In genomic region chr10:112721080-112721698, GRCh38 we compare ENCODE assay signal across 8 cellular contexts.
DNase-seq lines count a peak whose midpoint lies in the region; ATAC-seq and TF ChIP-seq lines count a peak whose summit lies in the region.

No MANE protein-coding gene starts in this region.

- no CpG with 5 or more reads among the region's 5 CpGs for WGBS in IMR-90 (ENCODE audit: extremely low coverage in 2 of 2, insufficient read length in 1 of 2), 2 experiments
- WGBS in iPS DF 6.9 (ENCODE audit: insufficient coverage, insufficient read length), result no CpG with 5 or more reads among the region's 5 CpGs
- WGBS in transverse colon (ENCODE audit: low coverage in 1 of 2), 2 donors, result 50 to 54% methylated on average over 5 of the region's 5 CpGs

- 0 out of 2 replicates have a peak, but pooled peaks cover 7% of the 10 kb centered on the region for H3K9me1 ChIP-seq in IMR-90 (ENCODE audit: insufficient read depth, low read length)

- peak; percentile 59 for TF ChIP-seq RAD21 in IMR-90 (IDR thresholded peaks at IDR 0.05; ENCODE audit: low read length)

- no peak overlapping the region for H2BK120ac ChIP-seq in IMR-90 (ENCODE audit: low read depth, low read length)

- H3K56ac ChIP-seq in IMR-90 (ENCODE audit: extremely low read depth, insufficient read depth, low read length), result no peak overlapping the region

- POLR2A ChIA-PET in IMR-90 (lab: Charles Lee; ENCODE audit: unreplicated experiment), result no interaction called here

- CTCF ChIA-PET in IMR-90 (lab: Yijun Ruan, JAX), result interaction anchor here (0.7 to 2.2 kb wide), 6 partner anchors 8 to 405 kb away, joined by 3 to 7 read pairs (median 6); no protein-coding TSS in a partner anchor

- H3K14ac ChIP-seq in IMR-90 (replicated peaks; ENCODE audit: low read depth, low read length), result no peak overlapping the region

- ATAC-seq in GM18868 (IDR thresholded peaks at IDR 0.05; ENCODE audit: unreplicated experiment) (peak; percentile 79), IMR-90 (ENCODE audit: low read depth) (peak; percentile 65; the same call in 1 of the 2 replicates), HG02759 (IDR thresholded peaks at IDR 0.05; ENCODE audit: unreplicated experiment) (no peak)

- no peak overlapping the region for H4K91ac ChIP-seq in IMR-90 (ENCODE audit: insufficient read depth, low read depth, low read length)

- H3K9ac ChIP-seq in IMR-90 (ENCODE audit: low read depth, low read length), result no peak overlapping the region

- no peak overlapping the region for H3K4me2 ChIP-seq in IMR-90 (ENCODE audit: low read depth, low read length)

- H2AK9ac ChIP-seq in IMR-90 (replicated peaks; ENCODE audit: low read depth, low read length, poor library complexity), result no peak overlapping the region

- H4K20me1 ChIP-seq in IMR-90 (ENCODE audit: insufficient read depth, low read length), result no peaks in the 10 kb centered on the region

- intact Hi-C loops in IMR-90 (cut with micrococcal nuclease) (loop anchor here (1.0 to 2.0 kb wide), 3 partner anchors 231 to 664 kb away; no protein-coding TSS in a partner anchor), ascending aorta (cut with DNase I) (loop anchor here (1.0 to 2.0 kb wide), 2 partner anchors 405 to 664 kb away; no protein-coding TSS in a partner anchor), transverse colon (cut with DNase I; ENCODE audit: low total_unique reads) (loop anchor here (5.0 kb wide), 1 partner anchor 406 kb away; no protein-coding TSS in a partner anchor)

- no peak overlapping the region for H2BK20ac ChIP-seq in IMR-90 (ENCODE audit: low read depth, low read length)

- in situ Hi-C loops in IMR-90 (cut with MboI; ENCODE audit: low sequenced_read_pairs), result loop anchor here (25.0 kb wide), 1 partner anchor 666 kb away; no protein-coding TSS in a partner anchor
- in situ Hi-C loops in transverse colon (cut with MboI; ENCODE audit: low pct_ligation_motif_present in 1 of 4, low pct_unique_long_range_greater_than_20kb in 1 of 4, low sequenced_read_pairs in 3 of 4), result loop anchor here in 1 of 4 donors (25.0 kb wide), 1 partner anchor 666 kb away; no protein-coding TSS in a partner anchor

- no peak overlapping the region for H2AK5ac ChIP-seq in IMR-90 (ENCODE audit: low read depth, low read length)

- TF ChIP-seq POLR2A in IMR-90 (IDR thresholded peaks at IDR 0.05; ENCODE audit: low read depth, low read length), result no peak
- TF ChIP-seq POLR2A in transverse colon (IDR thresholded peaks at IDR 0.05), result no peak

- no peak overlapping the region for H2AFZ ChIP-seq in IMR-90 (replicated peaks; ENCODE audit: low read length, poor library complexity)

- H3K4ac ChIP-seq in IMR-90 (ENCODE audit: low read depth, low read length), result no peak overlapping the region

- peaks cover 6% of the 10 kb centered on the region for H3K4me1 ChIP-seq in IMR-90 (ENCODE audit: control insufficient read depth, insufficient read depth, low read length)
- H3K4me1 ChIP-seq in ascending aorta, result peaks cover 0 to 3% of the 10 kb centered on the region in 2 donors
- H3K4me1 ChIP-seq in iPS DF 6.9 (ENCODE audit: control insufficient read depth, insufficient read depth, low read length), result peaks cover 3% of the 10 kb centered on the region; the same call in 1 of the 2 replicates
- peaks cover 0 to 10% (median 5%) of the 10 kb centered on the region in 4 donors for H3K4me1 ChIP-seq in transverse colon

- no peak overlapping the region for H3K23ac ChIP-seq in IMR-90 (ENCODE audit: low read depth, low read length)

- no peaks in the 10 kb centered on the region for H3K9me3 ChIP-seq in IMR-90 (ENCODE audit: control insufficient read depth, insufficient read depth, low read length)
- no peaks in the 10 kb centered on the region for H3K9me3 ChIP-seq in ascending aorta
- H3K9me3 ChIP-seq in iPS DF 6.9 (ENCODE audit: control insufficient read depth, insufficient read depth, low read length), result no peaks in the 10 kb centered on the region
- no peaks in the 10 kb centered on the region for H3K9me3 ChIP-seq in transverse colon

- H2BK5ac ChIP-seq in IMR-90 (ENCODE audit: low read depth, low read length, poor library complexity, severe bottlenecking), result no peak overlapping the region

- H3K36me3 ChIP-seq in IMR-90 (ENCODE audit: control insufficient read depth, insufficient read depth, low read length), result no peaks in the 10 kb centered on the region
- no peaks in the 10 kb centered on the region for H3K36me3 ChIP-seq in ascending aorta
- H3K36me3 ChIP-seq in iPS DF 6.9 (ENCODE audit: control insufficient read depth, insufficient read depth, low read length), result no peaks in the 10 kb centered on the region
- no peaks in the 10 kb centered on the region for H3K36me3 ChIP-seq in transverse colon

- H3K79me1 ChIP-seq in IMR-90 (ENCODE audit: low read depth in 1 of 2, low read length in 2 of 2), result no peaks in the 10 kb centered on the region

- BruUV-seq in IMR-90 (replicated peaks; lab: Mats Ljungman, UMichigan), result no TSS peak

- TF ChIP-seq EP300 in transverse colon (IDR thresholded peaks at IDR 0.05; ENCODE audit: low read depth), result no peak

- DNase-seq in AG10803 (ENCODE audit: low read depth), result peak; percentile 58
- DNase-seq in IMR-90, result peak; percentile 53
- DNase-seq in ascending aorta (ENCODE audit: low spot score in 2 of 2), result no peak
- DNase-seq in iPS DF 6.9 (ENCODE audit: low read depth, low spot score), result peak; percentile 29
- DNase-seq in transverse colon, result no peak
- no peak for DNase-seq in middle frontal gyrus (ENCODE audit: extremely low spot score, low spot score)

- no peaks in the 10 kb centered on the region for H3K27me3 ChIP-seq in IMR-90 (ENCODE audit: control insufficient read depth, insufficient read depth, low read length)
- H3K27me3 ChIP-seq in ascending aorta, result no peaks in the 10 kb centered on the region
- H3K27me3 ChIP-seq in iPS DF 6.9 (ENCODE audit: control insufficient read depth, insufficient read depth, low read length), result no peaks in the 10 kb centered on the region
- no peaks in the 10 kb centered on the region for H3K27me3 ChIP-seq in transverse colon

- TF ChIP-seq CTCF in AG10803 (conservative IDR thresholded peaks at IDR 0.05; ENCODE audit: low read length), result peak; percentile 84
- TF ChIP-seq CTCF in IMR-90 (conservative IDR thresholded peaks at IDR 0.05; ENCODE audit: low read depth, low read length), result peak; percentile 55
- TF ChIP-seq CTCF in ascending aorta (IDR thresholded peaks at IDR 0.05), result peak; percentile 53 to 59 (median 54)
- peak; percentile 60 to 74 (median 68) for TF ChIP-seq CTCF in transverse colon (IDR thresholded peaks at IDR 0.05)

- dilution Hi-C loops in IMR-90 (cut with HindIII; ENCODE audit: low sequenced_read_pairs, unreplicated experiment), result no loop called here

- no peak overlapping the region for H3K18ac ChIP-seq in IMR-90 (ENCODE audit: low read depth, low read length)

- no peak overlapping the region for H4K5ac ChIP-seq in IMR-90 (ENCODE audit: low read depth, low read length)

- H3K27ac ChIP-seq in IMR-90 (ENCODE audit: insufficient read depth, low read length) (no peak overlapping the region), ascending aorta (no peak overlapping the region), iPS DF 6.9 (ENCODE audit: low read length) (no peak overlapping the region), transverse colon (no peak overlapping the region)

- no peak overlapping the region for H2BK15ac ChIP-seq in IMR-90 (ENCODE audit: low read depth, low read length)

- H3K4me3 ChIP-seq in AG10803 (ENCODE audit: low read length) (no peak overlapping the region), IMR-90 (ENCODE audit: insufficient read depth, low read depth, low read length) (no peak overlapping the region), ascending aorta (no peak overlapping the region), iPS DF 6.9 (ENCODE audit: low read length) (no peak overlapping the region), transverse colon (no peak overlapping the region)

- H4K8ac ChIP-seq in IMR-90 (ENCODE audit: low read depth in 2 of 2, low read length in 2 of 2), result no peak overlapping the region

TF ChIP-seq in IMR-90, 13 proteins besides CTCF, POLR2A, EP300 and RAD21:
- TF ChIP-seq BHLHE40 (IDR thresholded peaks at IDR 0.05; ENCODE audit: low read depth, low read length) (no peak), RFX5 (IDR thresholded peaks at IDR 0.05; ENCODE audit: low read depth, low read length) (no peak), USF2 (IDR thresholded peaks at IDR 0.05; ENCODE audit: low read depth, low read length) (no peak), SMC3 (IDR thresholded peaks at IDR 0.05; ENCODE audit: low read depth, low read length) (peak; percentile 58)
- TF ChIP-seq, protein P1, sequence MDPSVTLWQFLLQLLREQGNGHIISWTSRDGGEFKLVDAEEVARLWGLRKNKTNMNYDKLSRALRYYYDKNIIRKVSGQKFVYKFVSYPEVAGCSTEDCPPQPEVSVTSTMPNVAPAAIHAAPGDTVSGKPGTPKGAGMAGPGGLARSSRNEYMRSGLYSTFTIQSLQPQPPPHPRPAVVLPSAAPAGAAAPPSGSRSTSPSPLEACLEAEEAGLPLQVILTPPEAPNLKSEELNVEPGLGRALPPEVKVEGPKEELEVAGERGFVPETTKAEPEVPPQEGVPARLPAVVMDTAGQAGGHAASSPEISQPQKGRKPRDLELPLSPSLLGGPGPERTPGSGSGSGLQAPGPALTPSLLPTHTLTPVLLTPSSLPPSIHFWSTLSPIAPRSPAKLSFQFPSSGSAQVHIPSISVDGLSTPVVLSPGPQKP (IDR thresholded peaks at IDR 0.05; ENCODE audit: borderline replicate concordance, low read depth, low read length), result no peak

Comparison
In these comparisons a context has a peak if more than half of its experiments do, and no peak if none do; other contexts are left out.
1. DNase-seq: peak in AG10803 (single experiment), IMR-90 (single experiment) and iPS DF 6.9 (single experiment); none in ascending aorta (0 of 2), transverse colon (single experiment) and middle frontal gyrus (single experiment).
2. Peak in every context shown above with its lines, with median percentiles within 50 percentile points of each other: CTCF ChIP-seq.